8 cellular contexts compared by ENCODE assay signal in genomic region chr2:230319211-230319862, GRCh38. TPM values are rescaled to one million over a fixed set of nuclear protein-coding genes. Genes with fewer than 3 reads are reported as not detected.
DNase-seq lines count a peak whose midpoint lies in the region; ATAC-seq and TF ChIP-seq lines count a peak whose summit lies in the region.

No MANE protein-coding gene starts in this region.

- peaks cover 54% of the 10 kb centered on the region for H3K4me1 Mint-ChIP-seq in activated naive CD4-positive, alpha-beta T cell treated with anti-CD3 and anti-CD28 coated beads for 36 hours (ENCODE audit: low read depth)

- no peaks in the 10 kb centered on the region for H3K9me3 ChIP-seq in Peyer's patch

- TF ChIP-seq CTCF in Peyer's patch (IDR thresholded peaks at IDR 0.05), result no peak

- intact Hi-C loops in activated naive CD4-positive, alpha-beta T cell treated with anti-CD3 and anti-CD28 coated beads for 36 hours (cut with micrococcal nuclease), result loop anchor here (1.0 to 5.0 kb wide), 6 partner anchors 8 to 283 kb away; partner anchors contain the start of genes SLC16A14, SP110 and SP140L
- intact Hi-C loops in posterior cingulate gyrus (cut with DNase I), result no loop called here

- H3K27me3 Mint-ChIP-seq in activated naive CD4-positive, alpha-beta T cell treated with anti-CD3 and anti-CD28 coated beads for 36 hours (ENCODE audit: low read depth), result no peaks in the 10 kb centered on the region

- H3K27me3 ChIP-seq in Peyer's patch, result no peaks in the 10 kb centered on the region

- H3K36me3 Mint-ChIP-seq in activated naive CD4-positive, alpha-beta T cell treated with anti-CD3 and anti-CD28 coated beads for 36 hours (ENCODE audit: low read depth), result peaks cover 9% of the 10 kb centered on the region

- H3K4me1 ChIP-seq in Peyer's patch, result peaks cover 0 to 12% (median 4%) of the 10 kb centered on the region in 4 donors

- H3K27ac Mint-ChIP-seq in activated naive CD4-positive, alpha-beta T cell treated with anti-CD3 and anti-CD28 coated beads for 36 hours, result peak overlapping the region; percentile 93

- no peak for TF ChIP-seq POLR2A in Peyer's patch (IDR thresholded peaks at IDR 0.05)

- ATAC-seq in GM18502 (IDR thresholded peaks at IDR 0.05; ENCODE audit: poor library complexity, unreplicated experiment), result peak; percentile 90
- ATAC-seq in HG02759 (IDR thresholded peaks at IDR 0.05; ENCODE audit: unreplicated experiment), result peak; percentile 88

- no peaks in the 10 kb centered on the region for H3K9me3 Mint-ChIP-seq in activated naive CD4-positive, alpha-beta T cell treated with anti-CD3 and anti-CD28 coated beads for 36 hours

- peak in 2 of 3 donors; percentile 87 for DNase-seq in Peyer's patch
- peak; percentile 87 for DNase-seq in activated naive CD4-positive, alpha-beta T cell treated with anti-CD3 and anti-CD28 coated beads for 36 hours
- DNase-seq in stimulated activated CD4-positive, alpha-beta T cell treated with anti-CD3 and anti-CD28 coated beads, TNF-alpha, amount 100 ng/mL, for 48 hours (ENCODE audit: low read depth in 3 of 3), result peak; percentile 37 to 68 (median 46)
- DNase-seq in NCI-H524 (lab: John Stamatoyannopoulos, UW), result no peak
- no peak for DNase-seq in posterior cingulate gyrus
- DNase-seq in NCI-H2227 (lab: John Stamatoyannopoulos, UW; ENCODE audit: unreplicated experiment), result no peak

- peak overlapping the region in 1 of 4 donors; percentile 10 for H3K4me3 ChIP-seq in Peyer's patch

- peak overlapping the region; percentile 55 for H3K4me3 Mint-ChIP-seq in activated naive CD4-positive, alpha-beta T cell treated with anti-CD3 and anti-CD28 coated beads for 36 hours

- H3K27ac ChIP-seq in Peyer's patch, result peak overlapping the region; percentile 39 to 82 (median 64)

- no peaks in the 10 kb centered on the region for H3K36me3 ChIP-seq in Peyer's patch

- CTCF ChIA-PET in activated naive CD4-positive, alpha-beta T cell treated with anti-CD3 and anti-CD28 coated beads for 36 hours (lab: Charles Lee), result interaction anchor here (0.7 to 1.6 kb wide), 3 partner anchors 10 to 93 kb away, joined by 3 to 4 read pairs (median 3); partner anchors contain the start of gene SP140

RNA-seq across cellular contexts. Expression of gene SP140L, which starts 7.7 kb away (rescaled TPM):
- total RNA-seq in Peyer's patch, result 10 to 100 TPM; 22.1 to 53.6 (median 35.7) TPM
- 10 to 100 TPM; 41.8 to 44.7 TPM for total RNA-seq in activated naive CD4-positive, alpha-beta T cell treated with anti-CD3 and anti-CD28 coated beads for 36 hours

Comparison
In these comparisons a context has a peak if more than half of its experiments do, and no peak if none do; other contexts are left out.
1. DNase-seq: peak in Peyer's patch (2 of 3), activated naive CD4-positive, alpha-beta T cell treated with anti-CD3 and anti-CD28 coated beads for 36 hours (single experiment) and stimulated activated CD4-positive, alpha-beta T cell treated with anti-CD3 and anti-CD28 coated beads, TNF-alpha, amount 100 ng/mL, for 48 hours (3 of 3); none in NCI-H524 (0 of 2), posterior cingulate gyrus (0 of 10) and NCI-H2227 (single experiment).